Comparison of ENCODE assay signal across 8 cellular contexts in genomic region chr17:39152134-39152884, GRCh38. TPM values are rescaled to one million over a fixed set of nuclear protein-coding genes. Genes with fewer than 3 reads are reported as not detected.
A peak's percentile ranks its signal among the peaks of the same experiment; 100 is the strongest.
DNase-seq lines count a peak whose midpoint lies in the region; ATAC-seq and TF ChIP-seq lines count a peak whose summit lies in the region.

No MANE protein-coding gene starts in this region.

- H3K9me3 Mint-ChIP-seq in activated T-cell treated with anti-CD3 and anti-CD28 coated beads, Interleukin-2, amount 50 U/mL, for 24 hours = no peaks in the 10 kb centered on the region

- H3K36me3 ChIP-seq in psoas muscle (ENCODE audit: insufficient read depth in 1 of 2, low read depth in 1 of 2) = no peaks in the 10 kb centered on the region

- H3K4me1 Mint-ChIP-seq in activated T-cell treated with anti-CD3 and anti-CD28 coated beads, Interleukin-2, amount 50 U/mL, for 24 hours (ENCODE audit: low read depth) = peaks cover 42% of the 10 kb centered on the region

- no peak for ATAC-seq in psoas muscle
- ATAC-seq in activated CD4-positive, CD25-positive, alpha-beta regulatory T cell treated with anti-CD3 and anti-CD28 coated beads, Interleukin-2, amount 50 U/mL, for 24 hours = no peak
- no peak for ATAC-seq in GM21723 (IDR thresholded peaks at IDR 0.05; ENCODE audit: unreplicated experiment)

- H3K36me3 Mint-ChIP-seq in activated T-cell treated with anti-CD3 and anti-CD28 coated beads, Interleukin-2, amount 50 U/mL, for 24 hours (ENCODE audit: low read depth) = peaks cover 7% of the 10 kb centered on the region

- no peaks in the 10 kb centered on the region for H3K9me3 ChIP-seq in psoas muscle

- H3K4me1 ChIP-seq in psoas muscle = peaks cover 6% of the 10 kb centered on the region

- peaks cover 0 to 21% (median 6%) of the 10 kb centered on the region in 3 donors for H3K27me3 ChIP-seq in psoas muscle (ENCODE audit: insufficient read depth in 3 of 3, low read length in 2 of 3)

- peak overlapping the region; percentile 98 for H3K27ac Mint-ChIP-seq in activated T-cell treated with anti-CD3 and anti-CD28 coated beads, Interleukin-2, amount 50 U/mL, for 24 hours

- TF ChIP-seq CTCF in psoas muscle (IDR thresholded peaks at IDR 0.05) = no peak

- peak overlapping the region; percentile 84 for H3K4me3 ChIP-seq in psoas muscle

- peak overlapping the region; percentile 81 for H3K27ac ChIP-seq in psoas muscle

- DNase-seq in activated CD8-positive, alpha-beta memory T cell treated with anti-CD3 and anti-CD28 coated beads, Interleukin-2, amount 50 U/mL, for 4 hours = peak; percentile 37
- no peak for DNase-seq in activated CD8-positive, alpha-beta memory T cell treated with anti-CD3 and anti-CD28 coated beads for 24 hours
- peak; percentile 51 for DNase-seq in activated T-cell treated with anti-CD3 and anti-CD28 coated beads, Interleukin-2, amount 50 U/mL, for 24 hours
- DNase-seq in foreskin melanocyte (peak; percentile 24), psoas muscle (peak in 1 of 2 donors; percentile 60), RPMI8226 (no peak)

- 13 to 22% (median 16%) methylated on average over 23 of the region's 23 CpGs for WGBS in psoas muscle, 3 donors

- intact Hi-C loops in psoas muscle (cut with DNase I) = loop anchor here (2.0 to 10.0 kb wide), 6 partner anchors 84 to 400 kb away; partner anchors contain the start of gene PSMB3 (in 1 of the 2)

- peak overlapping the region; percentile 98 for H3K4me3 Mint-ChIP-seq in activated T-cell treated with anti-CD3 and anti-CD28 coated beads, Interleukin-2, amount 50 U/mL, for 24 hours

- peaks cover 6% of the 10 kb centered on the region for H3K27me3 Mint-ChIP-seq in activated T-cell treated with anti-CD3 and anti-CD28 coated beads, Interleukin-2, amount 50 U/mL, for 24 hours

RNA-seq across cellular contexts. Expression of gene PLXDC1, which starts 0.9 kb away (rescaled TPM):
- 1 to 10 TPM; 2.3 to 9.2 (median 2.7) TPM for total RNA-seq in psoas muscle
- 1 to 10 TPM; 2.7 to 3.9 (median 3.3) TPM for polyA plus RNA-seq in psoas muscle

RNA-seq across cellular contexts. Expression of gene ARL5C, which starts 13.7 kb away (rescaled TPM):
- 1 to 10 TPM in 1 of 4 donors, under 1 TPM in 2, not detected in 1; 0.15 to 1.0 (median 0.15) TPM for total RNA-seq in psoas muscle
- not detected for polyA plus RNA-seq in psoas muscle

RNA-seq across cellular contexts. Expression of gene CACNB1, which starts 45.2 kb away (rescaled TPM):
- total RNA-seq in psoas muscle = 100 to 1,000 TPM; 209 to 274 (median 226) TPM
- polyA plus RNA-seq in psoas muscle = 100 to 1,000 TPM in 2 of 3 donors, 10 to 100 TPM in 1; 88.2 to 196 (median 149) TPM

RNA-seq across cellular contexts. Expression of gene RPL19, which starts 47.8 kb away (rescaled TPM):
- 1,000 to 10,000 TPM; 1,146 to 1,520 (median 1,371) TPM for total RNA-seq in psoas muscle
- 1,000 to 10,000 TPM; 2,244 to 3,039 (median 2,565) TPM for polyA plus RNA-seq in psoas muscle

Comparison
In these comparisons a context has a peak if more than half of its experiments do, and no peak if none do; other contexts are left out.
1. DNase-seq: peak in activated CD8-positive, alpha-beta memory T cell treated with anti-CD3 and anti-CD28 coated beads, Interleukin-2, amount 50 U/mL, for 4 hours (single experiment), activated T-cell treated with anti-CD3 and anti-CD28 coated beads, Interleukin-2, amount 50 U/mL, for 24 hours (single experiment) and foreskin melanocyte (single experiment); none in activated CD8-positive, alpha-beta memory T cell treated with anti-CD3 and anti-CD28 coated beads for 24 hours (single experiment) and RPMI8226 (single experiment).